Comparison of ENCODE assay signal across 8 cellular contexts in genomic region chr10:94362360-94363250, GRCh38. TPM values are rescaled to one million over a fixed set of nuclear protein-coding genes. Genes with fewer than 3 reads are reported as not detected.
A peak's percentile ranks its signal among the peaks of the same experiment; 100 is the strongest.
DNase-seq lines count a peak whose midpoint lies in the region; TF ChIP-seq lines count a peak whose summit lies in the region.

Gene NOC3L, minus strand, starts transcription at chr10:94362939. Its CDS starts 101 bp downstream, at chr10:94362838.

- H3K36me3 ChIP-seq in SK-N-MC (ENCODE audit: insufficient read depth, low read length) (peaks cover 26% of the 10 kb centered on the region; the same call in 1 of the 2 replicates), suprapubic skin (peaks cover 14% of the 10 kb centered on the region)

- H3K4me3 ChIP-seq in GM08714 (ENCODE audit: low read length) (peak within 1 kb of the TSS; percentile 78), HFF-Myc (replicated peaks; ENCODE audit: low read depth, low read length) (peak within 1 kb of the TSS; percentile 77), SK-N-MC (peak within 1 kb of the TSS; percentile 91), suprapubic skin (peak within 1 kb of the TSS; percentile 78)

- no peak for TF ChIP-seq POLR2A in suprapubic skin (IDR thresholded peaks at IDR 0.05)

- TF ChIP-seq CTCF in HFF-Myc (IDR thresholded peaks at IDR 0.05; ENCODE audit: low read depth, low read length, missing control alignments) (peak; percentile 74), suprapubic skin (IDR thresholded peaks at IDR 0.05) (peak; percentile 17 to 88)

- H3K9ac ChIP-seq in SK-N-MC (ENCODE audit: insufficient read length): peak within 1 kb of the TSS; percentile 93

- no peaks in the 10 kb centered on the region for H3K9me3 ChIP-seq in SK-N-MC (ENCODE audit: low read depth, low read length)
- H3K9me3 ChIP-seq in suprapubic skin: no peaks in the 10 kb centered on the region

- no peak for TF ChIP-seq EP300 in suprapubic skin (IDR thresholded peaks at IDR 0.05)

- peaks cover 22% of the 10 kb centered on the region for H3K4me1 ChIP-seq in suprapubic skin

- H3K27ac ChIP-seq in SK-N-MC (no peak within 1 kb of the TSS), suprapubic skin (peak within 1 kb of the TSS; percentile 71)

- DNase-seq in HFF-Myc (ENCODE audit: extremely low read depth, low read depth): peak; percentile 78
- DNase-seq in MV-4-11 (lab: John Stamatoyannopoulos, UW): peak; percentile 94
- peak; percentile 14 for DNase-seq in SK-N-MC (ENCODE audit: low read depth, low spot score)
- peak; percentile 98 for DNase-seq in activated naive CD4-positive, alpha-beta T cell treated with anti-CD3 and anti-CD28 coated beads, Interleukin-2, amount 50 U/mL, for 16 hours
- peak; percentile 93 for DNase-seq in globus pallidus (ENCODE audit: low spot score)
- DNase-seq in nucleus accumbens (lab: John Stamatoyannopoulos, UW): peak; percentile 40 to 97 (median 91)
- peak; percentile 96 to 97 for DNase-seq in suprapubic skin (ENCODE audit: low spot score in 2 of 2)

- no peaks in the 10 kb centered on the region for H3K27me3 ChIP-seq in suprapubic skin

- WGBS in suprapubic skin: 2% methylated on average over 51 of the region's 55 CpGs

RNA-seq across cellular contexts. Expression of gene NOC3L, which starts in this region (rescaled TPM):
- 10 to 100 TPM; 10.0 to 25.3 (median 12.8) TPM for total RNA-seq in suprapubic skin

Comparison
In these comparisons a context has a peak if more than half of its experiments do, and no peak if none do; other contexts are left out.
1. DNase-seq: peak in every context shown above with its lines; median percentile 98 in activated naive CD4-positive, alpha-beta T cell treated with anti-CD3 and anti-CD28 coated beads, Interleukin-2, amount 50 U/mL, for 16 hours; 96 in suprapubic skin; 94 in MV-4-11; 93 in globus pallidus; 91 in nucleus accumbens; 78 in HFF-Myc; 14 in SK-N-MC.